In the genomic region with DNA sequence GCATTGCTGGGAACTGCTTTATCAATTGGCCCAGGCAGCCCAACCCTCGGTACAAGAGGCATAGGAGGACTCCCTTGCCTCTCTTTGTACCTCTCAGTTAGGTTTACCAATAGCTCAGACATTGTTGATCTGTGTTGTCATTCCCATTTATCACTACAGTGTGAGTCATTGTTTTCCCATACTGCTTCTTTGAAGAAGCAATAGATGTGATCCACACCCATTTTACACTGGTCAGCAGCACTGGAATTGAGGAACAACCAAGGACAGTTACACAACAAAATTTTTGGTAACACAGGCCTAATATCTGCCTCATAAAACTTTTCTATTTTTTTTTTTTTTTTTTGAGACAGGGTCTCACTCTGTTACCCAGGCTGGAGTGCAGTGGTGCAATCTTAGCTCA, we compare ENCODE assay signal across 1 cellular context.
TF ChIP-seq lines count a peak whose summit lies in the region.

No MANE protein-coding gene starts in this region.

TF ChIP-seq in HepG2, 621 proteins besides CTCF, POLR2A, EP300 and RAD21 (continued from another document and continues in another):
- TF ChIP-seq, protein P1, sequence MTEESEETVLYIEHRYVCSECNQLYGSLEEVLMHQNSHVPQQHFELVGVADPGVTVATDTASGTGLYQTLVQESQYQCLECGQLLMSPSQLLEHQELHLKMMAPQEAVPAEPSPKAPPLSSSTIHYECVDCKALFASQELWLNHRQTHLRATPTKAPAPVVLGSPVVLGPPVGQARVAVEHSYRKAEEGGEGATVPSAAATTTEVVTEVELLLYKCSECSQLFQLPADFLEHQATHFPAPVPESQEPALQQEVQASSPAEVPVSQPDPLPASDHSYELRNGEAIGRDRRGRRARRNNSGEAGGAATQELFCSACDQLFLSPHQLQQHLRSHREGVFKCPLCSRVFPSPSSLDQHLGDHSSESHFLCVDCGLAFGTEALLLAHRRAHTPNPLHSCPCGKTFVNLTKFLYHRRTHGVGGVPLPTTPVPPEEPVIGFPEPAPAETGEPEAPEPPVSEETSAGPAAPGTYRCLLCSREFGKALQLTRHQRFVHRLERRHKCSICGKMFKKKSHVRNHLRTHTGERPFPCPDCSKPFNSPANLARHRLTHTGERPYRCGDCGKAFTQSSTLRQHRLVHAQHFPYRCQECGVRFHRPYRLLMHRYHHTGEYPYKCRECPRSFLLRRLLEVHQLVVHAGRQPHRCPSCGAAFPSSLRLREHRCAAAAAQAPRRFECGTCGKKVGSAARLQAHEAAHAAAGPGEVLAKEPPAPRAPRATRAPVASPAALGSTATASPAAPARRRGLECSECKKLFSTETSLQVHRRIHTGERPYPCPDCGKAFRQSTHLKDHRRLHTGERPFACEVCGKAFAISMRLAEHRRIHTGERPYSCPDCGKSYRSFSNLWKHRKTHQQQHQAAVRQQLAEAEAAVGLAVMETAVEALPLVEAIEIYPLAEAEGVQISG (CRISPR knock-in tag; IDR thresholded peaks at IDR 0.05) = no peak
- TF ChIP-seq, protein P2, sequence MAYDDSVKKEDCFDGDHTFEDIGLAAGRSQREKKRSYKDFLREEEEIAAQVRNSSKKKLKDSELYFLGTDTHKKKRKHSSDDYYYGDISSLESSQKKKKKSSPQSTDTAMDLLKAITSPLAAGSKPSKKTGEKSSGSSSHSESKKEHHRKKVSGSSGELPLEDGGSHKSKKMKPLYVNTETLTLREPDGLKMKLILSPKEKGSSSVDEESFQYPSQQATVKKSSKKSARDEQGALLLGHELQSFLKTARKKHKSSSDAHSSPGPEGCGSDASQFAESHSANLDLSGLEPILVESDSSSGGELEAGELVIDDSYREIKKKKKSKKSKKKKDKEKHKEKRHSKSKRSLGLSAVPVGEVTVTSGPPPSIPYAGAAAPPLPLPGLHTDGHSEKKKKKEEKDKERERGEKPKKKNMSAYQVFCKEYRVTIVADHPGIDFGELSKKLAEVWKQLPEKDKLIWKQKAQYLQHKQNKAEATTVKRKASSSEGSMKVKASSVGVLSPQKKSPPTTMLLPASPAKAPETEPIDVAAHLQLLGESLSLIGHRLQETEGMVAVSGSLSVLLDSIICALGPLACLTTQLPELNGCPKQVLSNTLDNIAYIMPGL (CRISPR knock-in tag; IDR thresholded peaks at IDR 0.05; ENCODE audit: borderline replicate concordance in 1 of 2, low read depth in 1 of 2) = no peak
- TF ChIP-seq, protein P3, sequence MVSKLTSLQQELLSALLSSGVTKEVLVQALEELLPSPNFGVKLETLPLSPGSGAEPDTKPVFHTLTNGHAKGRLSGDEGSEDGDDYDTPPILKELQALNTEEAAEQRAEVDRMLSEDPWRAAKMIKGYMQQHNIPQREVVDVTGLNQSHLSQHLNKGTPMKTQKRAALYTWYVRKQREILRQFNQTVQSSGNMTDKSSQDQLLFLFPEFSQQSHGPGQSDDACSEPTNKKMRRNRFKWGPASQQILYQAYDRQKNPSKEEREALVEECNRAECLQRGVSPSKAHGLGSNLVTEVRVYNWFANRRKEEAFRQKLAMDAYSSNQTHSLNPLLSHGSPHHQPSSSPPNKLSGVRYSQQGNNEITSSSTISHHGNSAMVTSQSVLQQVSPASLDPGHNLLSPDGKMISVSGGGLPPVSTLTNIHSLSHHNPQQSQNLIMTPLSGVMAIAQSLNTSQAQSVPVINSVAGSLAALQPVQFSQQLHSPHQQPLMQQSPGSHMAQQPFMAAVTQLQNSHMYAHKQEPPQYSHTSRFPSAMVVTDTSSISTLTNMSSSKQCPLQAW (CRISPR knock-in tag; IDR thresholded peaks at IDR 0.05) = 0 out of 2 replicates have a peak, but pooled peaks have one; percentile 16
- TF ChIP-seq JUN (CRISPR knock-in tag; IDR thresholded peaks at IDR 0.05) (0 out of 2 replicates have a peak, but pooled peaks have one; percentile 49), ATF4 (CRISPR knock-in tag; IDR thresholded peaks at IDR 0.05) (0 out of 4 replicates have a peak, but pooled peaks of 1 of the 2 experiments have one; percentile 43), ZNF747 (CRISPR knock-in tag; IDR thresholded peaks at IDR 0.05; ENCODE audit: borderline replicate concordance) (no peak), ZBTB37 (CRISPR knock-in tag; IDR thresholded peaks at IDR 0.05) (no peak), SCMH1 (CRISPR knock-in tag; IDR thresholded peaks at IDR 0.05; ENCODE audit: borderline replicate concordance) (no peak), PAX8 (CRISPR knock-in tag; IDR thresholded peaks at IDR 0.05; ENCODE audit: borderline replicate concordance) (no peak), SRSF9 (IDR thresholded peaks at IDR 0.05; ENCODE audit: borderline replicate concordance, insufficient read depth, low read depth, low read length, poor library complexity, severe bottlenecking) (no peak), FOXA3 (CRISPR knock-in tag; IDR thresholded peaks at IDR 0.05) (peak; percentile 44), ELK4 (CRISPR knock-in tag; IDR thresholded peaks at IDR 0.05; ENCODE audit: borderline replicate concordance) (no peak), AHDC1 (CRISPR knock-in tag; IDR thresholded peaks at IDR 0.05; ENCODE audit: borderline replicate concordance) (peak; percentile 62; the same call in 1 of the 2 replicates), SOX5 (CRISPR knock-in tag; IDR thresholded peaks at IDR 0.05; ENCODE audit: borderline replicate concordance) (peak; percentile 67; the same call in 1 of the 2 replicates), ZNF263 (CRISPR knock-in tag; IDR thresholded peaks at IDR 0.05) (no peak), FOSL2 (CRISPR knock-in tag; IDR thresholded peaks at IDR 0.05) (peak; percentile 91), ZNF557 (CRISPR knock-in tag; IDR thresholded peaks at IDR 0.05) (no peak), FOXO1 (CRISPR knock-in tag; IDR thresholded peaks at IDR 0.05) (peak; percentile 53; the same call in 1 of the 2 replicates), ZNF367 (CRISPR knock-in tag; IDR thresholded peaks at IDR 0.05; ENCODE audit: borderline replicate concordance) (no peak), TBL1XR1 (IDR thresholded peaks at IDR 0.05; ENCODE audit: borderline replicate concordance, low read length, partially characterized antibody) (no peak), RBM22 (optimal IDR thresholded peaks at IDR 0.05; ENCODE audit: low read length) (no peak), ZNF562 (CRISPR knock-in tag; IDR thresholded peaks at IDR 0.05; ENCODE audit: borderline replicate concordance) (no peak), SRF (IDR thresholded peaks at IDR 0.05; ENCODE audit: low read depth, low read length) (no peak), CSRNP1 (CRISPR knock-in tag; IDR thresholded peaks at IDR 0.05) (no peak), LCORL (IDR thresholded peaks at IDR 0.05) (no peak), LCORL (CRISPR knock-in tag; IDR thresholded peaks at IDR 0.05) (peak; percentile 47; the same call in 1 of the 2 replicates), GATAD2A (CRISPR knock-in tag; IDR thresholded peaks at IDR 0.05) (peak; percentile 13; the same call in 1 of the 2 replicates), SOX6 (IDR thresholded peaks at IDR 0.05) (no peak), SOX6 (CRISPR knock-in tag; IDR thresholded peaks at IDR 0.05) (peak; percentile 55), SOX13 (IDR thresholded peaks at IDR 0.05) (no peak), SOX13 (CRISPR knock-in tag; conservative IDR thresholded peaks at IDR 0.05 in 1 of 2, IDR thresholded peaks at IDR 0.05 in 1 of 2) (peak in 1 of 2 experiments; percentile 64; a peak in 2 of 4 replicates)
- TF ChIP-seq, protein P4, sequence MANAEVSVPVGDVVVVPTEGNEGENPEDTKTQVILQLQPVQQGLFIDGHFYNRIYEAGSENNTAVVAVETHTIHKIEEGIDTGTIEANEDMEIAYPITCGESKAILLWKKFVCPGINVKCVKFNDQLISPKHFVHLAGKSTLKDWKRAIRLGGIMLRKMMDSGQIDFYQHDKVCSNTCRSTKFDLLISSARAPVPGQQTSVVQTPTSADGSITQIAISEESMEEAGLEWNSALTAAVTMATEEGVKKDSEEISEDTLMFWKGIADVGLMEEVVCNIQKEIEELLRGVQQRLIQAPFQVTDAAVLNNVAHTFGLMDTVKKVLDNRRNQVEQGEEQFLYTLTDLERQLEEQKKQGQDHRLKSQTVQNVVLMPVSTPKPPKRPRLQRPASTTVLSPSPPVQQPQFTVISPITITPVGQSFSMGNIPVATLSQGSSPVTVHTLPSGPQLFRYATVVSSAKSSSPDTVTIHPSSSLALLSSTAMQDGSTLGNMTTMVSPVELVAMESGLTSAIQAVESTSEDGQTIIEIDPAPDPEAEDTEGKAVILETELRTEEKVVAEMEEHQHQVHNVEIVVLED (CRISPR knock-in tag; IDR thresholded peaks at IDR 0.05; ENCODE audit: borderline replicate concordance) = no peak
